In the genomic region with DNA sequence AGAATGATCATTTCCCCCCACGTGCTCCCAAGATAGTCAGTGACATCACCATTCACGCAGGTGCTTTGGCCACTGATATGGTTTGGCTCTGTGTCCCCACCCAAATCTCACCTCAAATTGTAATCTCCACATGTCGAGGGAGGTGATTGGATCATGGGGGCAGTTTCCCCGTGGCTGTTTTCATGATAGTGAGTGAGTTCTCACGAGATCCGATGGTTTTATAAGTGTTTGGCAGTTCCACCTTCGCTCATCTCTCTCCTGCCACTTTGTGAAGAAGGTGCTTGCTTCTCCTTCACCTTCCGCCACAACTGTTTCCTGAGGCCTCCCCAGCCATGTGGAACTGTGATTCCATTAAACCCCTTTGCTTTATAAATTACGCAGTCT, we compare ENCODE assay signal across 1 cellular context.
TF ChIP-seq lines count a peak whose summit lies in the region.

No MANE protein-coding gene starts in this region.

TF ChIP-seq in WTC11, 78 proteins besides CTCF, POLR2A, EP300 and RAD21 (continued from another document):
- TF ChIP-seq, protein P1, sequence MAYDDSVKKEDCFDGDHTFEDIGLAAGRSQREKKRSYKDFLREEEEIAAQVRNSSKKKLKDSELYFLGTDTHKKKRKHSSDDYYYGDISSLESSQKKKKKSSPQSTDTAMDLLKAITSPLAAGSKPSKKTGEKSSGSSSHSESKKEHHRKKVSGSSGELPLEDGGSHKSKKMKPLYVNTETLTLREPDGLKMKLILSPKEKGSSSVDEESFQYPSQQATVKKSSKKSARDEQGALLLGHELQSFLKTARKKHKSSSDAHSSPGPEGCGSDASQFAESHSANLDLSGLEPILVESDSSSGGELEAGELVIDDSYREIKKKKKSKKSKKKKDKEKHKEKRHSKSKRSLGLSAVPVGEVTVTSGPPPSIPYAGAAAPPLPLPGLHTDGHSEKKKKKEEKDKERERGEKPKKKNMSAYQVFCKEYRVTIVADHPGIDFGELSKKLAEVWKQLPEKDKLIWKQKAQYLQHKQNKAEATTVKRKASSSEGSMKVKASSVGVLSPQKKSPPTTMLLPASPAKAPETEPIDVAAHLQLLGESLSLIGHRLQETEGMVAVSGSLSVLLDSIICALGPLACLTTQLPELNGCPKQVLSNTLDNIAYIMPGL (CRISPR knock-in tag; IDR thresholded peaks at IDR 0.05): no peak
